Comparison of ENCODE assay signal across 21 cellular contexts in the genomic region with DNA sequence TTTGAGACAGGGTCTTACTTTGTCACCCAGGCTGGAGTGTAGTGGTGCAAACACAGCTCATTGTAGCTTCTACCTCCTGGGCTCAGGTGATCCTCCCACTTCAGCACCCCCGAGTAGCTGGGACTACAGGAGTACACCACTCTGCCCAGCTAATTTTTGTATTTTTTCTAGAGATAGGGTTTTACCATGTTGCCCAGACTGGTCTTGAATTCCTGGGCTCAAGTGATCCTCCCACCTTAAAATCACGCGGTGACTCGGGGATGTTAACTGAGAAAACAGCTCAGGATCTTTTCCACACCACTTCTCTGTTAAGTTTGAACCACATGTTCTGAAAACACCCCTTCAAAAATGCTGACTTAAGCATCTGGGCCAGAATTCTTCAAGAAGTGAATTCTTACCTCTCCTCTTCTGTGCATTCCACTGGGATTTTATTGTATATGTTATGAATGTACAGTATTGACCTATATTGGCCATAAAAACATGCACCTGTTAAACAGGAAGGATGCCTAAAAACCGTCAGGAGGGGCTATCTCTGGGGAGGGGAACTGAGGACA.
"Had no signal": no experiment of that assay in that cellular context is flagged by ENCODE, and none has a peak within 500 bp of the region (broad histone marks: within the 10 kb centered on the region; RNA-seq: fewer than 3 reads in every experiment).

No MANE protein-coding gene starts in this region.

- H3K4me3 Mint-ChIP-seq: endodermal cell; neural progenitor cell; stimulated activated effector memory CD8-positive, alpha-beta T cell treated with anti-CD3 and anti-CD28 coated beads, Interleukin-12 subunit alpha, Interleukin-12 subunit beta, amount 100 ng/mL, for 72 hours; stimulated activated naive CD8-positive, alpha-beta T cell treated with anti-CD3 and anti-CD28 coated beads, Interleukin-15, Interleukin-2, amounts not matched to agents 100 ng/mL and 50 ng/mL, for 24 hours had no signal

- H3K9me3 Mint-ChIP-seq: endodermal cell; naive thymus-derived CD8-positive, alpha-beta T cell; neural progenitor cell; stimulated activated effector memory CD8-positive, alpha-beta T cell treated with anti-CD3 and anti-CD28 coated beads, Interleukin-12 subunit alpha, Interleukin-12 subunit beta, amount 100 ng/mL, for 72 hours; stimulated activated naive CD8-positive, alpha-beta T cell treated with anti-CD3 and anti-CD28 coated beads, Interleukin-15, Interleukin-2, amounts not matched to agents 100 ng/mL and 50 ng/mL, for 24 hours had no signal

- ATAC-seq: foreskin keratinocyte; left lobe of liver; mucosa of descending colon; naive thymus-derived CD8-positive, alpha-beta T cell; right cardiac atrium; stimulated activated effector memory CD8-positive, alpha-beta T cell treated with anti-CD3 and anti-CD28 coated beads, Interleukin-12 subunit alpha, Interleukin-12 subunit beta, amount 100 ng/mL, for 72 hours; upper lobe of right lung had no signal

- H2AFZ ChIP-seq: neural progenitor cell had no signal

- H3K36me3 ChIP-seq: colonic mucosa, neural progenitor cell, ovary, tibial nerve, upper lobe of right lung, vagina had no signal

- H3K27me3 Mint-ChIP-seq: naive thymus-derived CD8-positive, alpha-beta T cell; progenitor cell of endocrine pancreas; stimulated activated naive CD8-positive, alpha-beta T cell treated with anti-CD3 and anti-CD28 coated beads, Interleukin-15, Interleukin-2, amounts not matched to agents 100 ng/mL and 50 ng/mL, for 24 hours had no signal

- H3K4me1 Mint-ChIP-seq: neural progenitor cell had no signal

- H3K4me2 ChIP-seq: neural progenitor cell had no signal

- H3K9ac ChIP-seq: neural progenitor cell had no signal

- H3K27ac Mint-ChIP-seq: endodermal cell; neural progenitor cell; progenitor cell of endocrine pancreas; stimulated activated naive CD8-positive, alpha-beta T cell treated with anti-CD3 and anti-CD28 coated beads, Interleukin-15, Interleukin-2, amounts not matched to agents 100 ng/mL and 50 ng/mL, for 24 hours had no signal

- H3K4me3 ChIP-seq: colonic mucosa, mucosa of descending colon, neural progenitor cell, ovary, tibial nerve, upper lobe of right lung, vagina had no signal

- H3K4me1 ChIP-seq: colonic mucosa, tibial nerve, upper lobe of right lung, vagina had no signal

- DNase-seq: colonic mucosa; dermis blood vessel endothelial cell; endodermal cell; erythroblast; foreskin keratinocyte; mammary epithelial cell; mucosa of descending colon; naive thymus-derived CD8-positive, alpha-beta T cell; nucleus accumbens; ovary; right cardiac atrium; stimulated activated CD4-positive, alpha-beta T cell treated with anti-CD3 and anti-CD28 coated beads, Interleukin-4, amount 100 ng/mL, for 1 hour; stimulated activated CD8-positive, alpha-beta memory T cell treated with anti-CD3 and anti-CD28 coated beads, Interleukin-4, amount 100 ng/mL, for 48 hours; upper lobe of right lung had no signal

- H3K27me3 ChIP-seq: colonic mucosa, foreskin keratinocyte, neural progenitor cell, ovary, tibial nerve, upper lobe of right lung, vagina had no signal

- H3K27ac ChIP-seq: colonic mucosa, foreskin keratinocyte, neural progenitor cell, ovary, tibial nerve, upper lobe of right lung, vagina had no signal

- H3K9me3 ChIP-seq: colonic mucosa, mucosa of descending colon, ovary, tibial nerve, upper lobe of right lung, vagina had no signal
